ENCODE assay signal across 2 cellular contexts in genomic region chr9:86122309-86122708, GRCh38.
TF ChIP-seq lines count a peak whose summit lies in the region.

No MANE protein-coding gene starts in this region.

TF ChIP-seq in A549, 52 proteins besides CTCF, POLR2A, EP300 and RAD21 (continued from another document):
- TF ChIP-seq FOXS1 (CRISPR knock-in tag; IDR thresholded peaks at IDR 0.05): no peak
- TF ChIP-seq ATOH8 (CRISPR knock-in tag; IDR thresholded peaks at IDR 0.05; ENCODE audit: low read depth): no peak

TF ChIP-seq in GM23338, 12 proteins besides CTCF, POLR2A, EP300 and RAD21 (continued from another document):
- TF ChIP-seq ZNF462 (CRISPR knock-in tag; IDR thresholded peaks at IDR 0.05): no peak
- TF ChIP-seq JUNB (IDR thresholded peaks at IDR 0.05; ENCODE audit: unreplicated experiment): no peak
- TF ChIP-seq STAT1 (IDR thresholded peaks at IDR 0.05; ENCODE audit: unreplicated experiment): no peak
